ENCODE assay signal across 8 cellular contexts in the genomic region with DNA sequence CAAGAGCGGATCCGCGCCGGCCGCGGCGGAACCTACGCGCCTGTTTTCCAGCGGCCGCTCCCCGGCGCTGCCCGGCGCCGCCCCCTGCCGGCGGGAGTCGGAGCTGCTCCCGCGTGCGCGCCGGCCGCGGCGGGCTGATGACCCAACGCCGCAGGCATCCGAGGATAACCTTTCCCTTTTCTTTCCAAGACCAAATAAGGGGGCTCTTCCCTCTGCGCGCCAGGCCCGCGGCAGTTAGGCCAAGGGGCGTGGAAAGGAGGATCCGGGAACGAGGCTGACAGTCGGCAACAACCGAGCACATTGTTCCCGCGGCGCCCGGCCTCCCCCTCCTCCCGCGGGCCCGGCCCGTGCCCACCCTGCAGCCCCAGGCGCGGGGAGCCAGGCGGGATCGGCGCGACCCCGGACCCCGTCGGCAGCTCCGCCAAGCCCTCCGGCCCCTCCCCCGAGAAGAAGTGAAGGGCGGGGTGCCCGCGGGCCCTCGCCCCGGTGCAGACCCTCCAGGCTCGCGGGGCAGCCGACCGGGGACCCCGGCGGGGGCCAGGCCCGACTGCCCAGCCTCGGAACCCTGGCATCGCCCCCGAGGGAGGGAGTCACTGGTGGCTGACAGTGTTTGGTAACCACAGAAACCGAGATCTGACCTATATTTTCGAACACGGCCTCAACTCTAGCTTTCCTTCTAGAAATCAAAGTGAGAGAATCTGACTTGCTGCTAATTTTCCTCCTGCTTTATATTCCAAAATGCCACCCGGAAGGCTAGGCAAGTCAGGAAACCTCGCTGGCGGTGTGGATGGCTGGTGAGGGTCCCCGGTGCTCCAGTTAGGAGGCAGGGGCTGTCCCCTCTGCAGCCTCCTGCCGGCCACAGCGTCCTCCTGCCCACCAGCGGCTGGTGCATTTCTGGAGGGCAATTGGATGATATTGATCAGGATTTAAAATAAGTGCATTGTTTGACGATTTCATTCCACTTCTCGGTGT. TPM values are rescaled to one million over a fixed set of nuclear protein-coding genes. Genes with fewer than 3 reads are reported as not detected.
A peak's percentile ranks its signal among the peaks of the same experiment; 100 is the strongest.
DNase-seq lines count a peak whose midpoint lies in the region; ATAC-seq and TF ChIP-seq lines count a peak whose summit lies in the region.

No MANE protein-coding gene starts in this region.

- peak; percentile 60 to 75 for TF ChIP-seq CTCF in brain (conservative IDR thresholded peaks at IDR 0.05)

- peaks cover 0 to 4% (median 1%) of the 10 kb centered on the region in 3 donors for H3K9me3 Mint-ChIP-seq in IgD-negative memory B cell
- peaks cover 0 to 4% (median 0%) of the 10 kb centered on the region in 5 experiments for H3K9me3 Mint-ChIP-seq in brain

- DNase-seq in DMS114 treated with DMSO at 0.1 percent for 48 hours (lab: John Stamatoyannopoulos, UW; ENCODE audit: unreplicated experiment) (peak; percentile 40), T1000 (lab: John Stamatoyannopoulos, UW) (peak; percentile 73), iPS DF 19.7 (ENCODE audit: low read depth, low spot score) (peak; percentile 60), renal cortical epithelial cell (ENCODE audit: low read depth) (peak; percentile 57), SIG-M5 (lab: John Stamatoyannopoulos, UW) (no peak)

- H3K4me3 Mint-ChIP-seq in IgD-negative memory B cell (peak overlapping the region in 3 of 4 donors; percentile 60 to 83 (median 73)), brain (peak overlapping the region; percentile 79 to 84 (median 83))

- H3K4me1 Mint-ChIP-seq in IgD-negative memory B cell (peaks cover 0 to 5% (median 4%) of the 10 kb centered on the region in 3 donors), brain (peaks cover 19% of the 10 kb centered on the region)

- H3K27ac Mint-ChIP-seq in IgD-negative memory B cell = no peak overlapping the region
- H3K27ac Mint-ChIP-seq in brain = peak overlapping the region; percentile 29 to 85 (median 71)

- H3K27me3 Mint-ChIP-seq in IgD-negative memory B cell = peaks cover 42% of the 10 kb centered on the region
- H3K27me3 Mint-ChIP-seq in brain = peaks cover 18% of the 10 kb centered on the region

- peak; percentile 87 for ATAC-seq in GM21526 (IDR thresholded peaks at IDR 0.05; ENCODE audit: low FRiP score, unreplicated experiment)

- H3K36me3 Mint-ChIP-seq in IgD-negative memory B cell = no peaks in the 10 kb centered on the region
- no peaks in the 10 kb centered on the region for H3K36me3 Mint-ChIP-seq in brain

RNA-seq across cellular contexts. Expression of gene SYNM, which starts 45.6 kb away (rescaled TPM):
- not detected for polyA plus RNA-seq in IgD-negative memory B cell
- polyA plus RNA-seq in brain (ENCODE audit: insufficient read depth, low read depth, low replicate concordance) = 20.2 TPM
- 1.7 and 6.0 TPM in 2 replicates for total RNA-seq in renal cortical epithelial cell

RNA-seq across cellular contexts. Expression of gene PGPEP1L, which starts 51.7 kb away (rescaled TPM):
- polyA plus RNA-seq in IgD-negative memory B cell (not detected), brain (ENCODE audit: insufficient read depth, low read depth, low replicate concordance) (not detected)
- 0.69 TPM in 1 of 2 replicates, not detected in the other for total RNA-seq in renal cortical epithelial cell

Comparison
In these comparisons a context has a peak if more than half of its experiments do, and no peak if none do; other contexts are left out.
1. H3K27ac Mint-ChIP-seq: peak in brain (5 of 5); none in IgD-negative memory B cell (0 of 3).
2. RNA of gene SYNM, which starts 45.6 kb away (polyA plus RNA-seq): 20.2 TPM in brain (single experiment); not detected in IgD-negative memory B cell (single experiment); every median in the first group is over 10 times any median in the second.